In the genomic region with DNA sequence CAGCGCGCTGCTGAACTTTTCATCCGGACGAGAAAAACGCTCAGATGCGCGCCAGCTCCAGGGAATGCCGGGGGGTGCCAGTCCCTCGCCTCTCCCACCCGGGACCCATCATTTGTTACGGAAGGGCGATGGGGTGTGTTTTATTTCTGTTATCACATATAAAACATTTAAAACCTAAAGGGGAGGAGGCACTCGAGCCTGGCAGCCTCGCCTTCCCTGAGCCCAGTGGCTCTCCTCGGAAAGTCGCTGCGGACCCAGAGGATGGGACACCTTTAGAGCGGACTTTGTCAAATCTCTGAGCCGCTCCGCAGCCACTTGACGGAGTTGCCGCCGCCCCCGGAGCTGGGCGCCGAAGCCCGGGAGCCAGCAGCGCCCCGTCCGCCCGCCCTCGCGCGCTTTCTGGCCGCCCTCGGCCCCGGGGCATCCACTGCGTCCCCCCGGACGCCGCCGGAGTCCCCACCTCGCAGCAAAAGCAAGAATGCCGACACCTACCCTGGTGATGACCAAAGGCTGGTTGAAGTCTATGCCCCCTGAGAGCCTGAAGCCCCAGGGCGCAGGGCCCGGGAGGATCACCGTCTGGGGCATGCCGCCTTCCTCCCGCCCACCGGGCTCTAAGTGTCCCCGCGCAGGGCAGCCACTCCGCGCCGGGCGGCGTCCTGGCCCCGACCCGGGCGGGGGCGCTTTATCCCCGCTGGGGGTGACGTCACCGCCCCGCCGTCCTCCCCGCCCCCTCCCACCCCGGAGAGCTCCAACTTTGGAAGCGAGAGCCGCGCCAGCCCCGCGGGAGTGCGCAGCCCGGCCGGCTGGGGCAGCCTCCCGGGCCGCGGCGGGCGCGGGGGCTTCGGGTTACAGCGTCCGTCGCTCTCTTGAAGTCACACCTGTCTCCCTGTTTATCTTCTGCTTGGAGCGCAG, we compare ENCODE assay signal across 1 cellular context.
TF ChIP-seq lines count a peak whose summit lies in the region.

A gene with protein sequence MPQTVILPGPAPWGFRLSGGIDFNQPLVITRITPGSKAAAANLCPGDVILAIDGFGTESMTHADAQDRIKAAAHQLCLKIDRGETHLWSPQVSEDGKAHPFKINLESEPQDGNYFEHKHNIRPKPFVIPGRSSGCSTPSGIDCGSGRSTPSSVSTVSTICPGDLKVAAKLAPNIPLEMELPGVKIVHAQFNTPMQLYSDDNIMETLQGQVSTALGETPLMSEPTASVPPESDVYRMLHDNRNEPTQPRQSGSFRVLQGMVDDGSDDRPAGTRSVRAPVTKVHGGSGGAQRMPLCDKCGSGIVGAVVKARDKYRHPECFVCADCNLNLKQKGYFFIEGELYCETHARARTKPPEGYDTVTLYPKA (minus strand): TSS at position 658 of the 912 bp plus-strand sequence. CDS start 73 bp downstream, at position 585.

TF ChIP-seq in HCT116, 20 proteins besides CTCF, POLR2A, EP300 and RAD21 (continued from another document):
- TF ChIP-seq, protein P1, sequence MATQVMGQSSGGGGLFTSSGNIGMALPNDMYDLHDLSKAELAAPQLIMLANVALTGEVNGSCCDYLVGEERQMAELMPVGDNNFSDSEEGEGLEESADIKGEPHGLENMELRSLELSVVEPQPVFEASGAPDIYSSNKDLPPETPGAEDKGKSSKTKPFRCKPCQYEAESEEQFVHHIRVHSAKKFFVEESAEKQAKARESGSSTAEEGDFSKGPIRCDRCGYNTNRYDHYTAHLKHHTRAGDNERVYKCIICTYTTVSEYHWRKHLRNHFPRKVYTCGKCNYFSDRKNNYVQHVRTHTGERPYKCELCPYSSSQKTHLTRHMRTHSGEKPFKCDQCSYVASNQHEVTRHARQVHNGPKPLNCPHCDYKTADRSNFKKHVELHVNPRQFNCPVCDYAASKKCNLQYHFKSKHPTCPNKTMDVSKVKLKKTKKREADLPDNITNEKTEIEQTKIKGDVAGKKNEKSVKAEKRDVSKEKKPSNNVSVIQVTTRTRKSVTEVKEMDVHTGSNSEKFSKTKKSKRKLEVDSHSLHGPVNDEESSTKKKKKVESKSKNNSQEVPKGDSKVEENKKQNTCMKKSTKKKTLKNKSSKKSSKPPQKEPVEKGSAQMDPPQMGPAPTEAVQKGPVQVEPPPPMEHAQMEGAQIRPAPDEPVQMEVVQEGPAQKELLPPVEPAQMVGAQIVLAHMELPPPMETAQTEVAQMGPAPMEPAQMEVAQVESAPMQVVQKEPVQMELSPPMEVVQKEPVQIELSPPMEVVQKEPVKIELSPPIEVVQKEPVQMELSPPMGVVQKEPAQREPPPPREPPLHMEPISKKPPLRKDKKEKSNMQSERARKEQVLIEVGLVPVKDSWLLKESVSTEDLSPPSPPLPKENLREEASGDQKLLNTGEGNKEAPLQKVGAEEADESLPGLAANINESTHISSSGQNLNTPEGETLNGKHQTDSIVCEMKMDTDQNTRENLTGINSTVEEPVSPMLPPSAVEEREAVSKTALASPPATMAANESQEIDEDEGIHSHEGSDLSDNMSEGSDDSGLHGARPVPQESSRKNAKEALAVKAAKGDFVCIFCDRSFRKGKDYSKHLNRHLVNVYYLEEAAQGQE (IDR thresholded peaks at IDR 0.05; ENCODE audit: low read depth) = no peak
- TF ChIP-seq TCF7L2 (IDR thresholded peaks at IDR 0.05; ENCODE audit: borderline replicate concordance, extremely low read depth, insufficient read depth, insufficient read length) (no peak), JUND (IDR thresholded peaks at IDR 0.05) (no peak), YY1 (IDR thresholded peaks at IDR 0.05; ENCODE audit: extremely low read depth, insufficient replicate concordance, low read depth, low read length) (no peak), EZH2phosphoT487 (IDR thresholded peaks at IDR 0.05; ENCODE audit: borderline replicate concordance) (no peak), ZBTB33 (IDR thresholded peaks at IDR 0.05; ENCODE audit: extremely low read depth, insufficient replicate concordance, low read length) (no peak), SP1 (IDR thresholded peaks at IDR 0.05; ENCODE audit: low read depth) (no peak), CBX3 (IDR thresholded peaks at IDR 0.05; ENCODE audit: low read depth) (no peak), MAX (IDR thresholded peaks at IDR 0.05) (peak; percentile 49; the same call in 1 of the 2 replicates), ZNF274 (IDR thresholded peaks at IDR 0.05; ENCODE audit: low read depth, low read length) (no peak), ZFX (IDR thresholded peaks at IDR 0.05) (peak; percentile 15; the same call in 1 of the 2 replicates), EZH2 (IDR thresholded peaks at IDR 0.05) (no peak), CEBPB (IDR thresholded peaks at IDR 0.05; ENCODE audit: low read depth) (no peak), SIN3A (IDR thresholded peaks at IDR 0.05; ENCODE audit: low read depth) (peak; percentile 39; the same call in 1 of the 2 replicates), POLR2AphosphoS5 (IDR thresholded peaks at IDR 0.05; ENCODE audit: low read depth, low read length) (peak; percentile 87), ELF1 (IDR thresholded peaks at IDR 0.05; ENCODE audit: borderline replicate concordance, low read depth) (no peak), SRF (IDR thresholded peaks at IDR 0.05; ENCODE audit: low read depth) (no peak), FOSL1 (IDR thresholded peaks at IDR 0.05; ENCODE audit: low read depth) (no peak)
- TF ChIP-seq, protein P2, sequence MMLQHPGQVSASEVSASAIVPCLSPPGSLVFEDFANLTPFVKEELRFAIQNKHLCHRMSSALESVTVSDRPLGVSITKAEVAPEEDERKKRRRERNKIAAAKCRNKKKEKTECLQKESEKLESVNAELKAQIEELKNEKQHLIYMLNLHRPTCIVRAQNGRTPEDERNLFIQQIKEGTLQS (IDR thresholded peaks at IDR 0.05) = no peak
